10 cellular contexts compared by ENCODE assay signal in the genomic region with DNA sequence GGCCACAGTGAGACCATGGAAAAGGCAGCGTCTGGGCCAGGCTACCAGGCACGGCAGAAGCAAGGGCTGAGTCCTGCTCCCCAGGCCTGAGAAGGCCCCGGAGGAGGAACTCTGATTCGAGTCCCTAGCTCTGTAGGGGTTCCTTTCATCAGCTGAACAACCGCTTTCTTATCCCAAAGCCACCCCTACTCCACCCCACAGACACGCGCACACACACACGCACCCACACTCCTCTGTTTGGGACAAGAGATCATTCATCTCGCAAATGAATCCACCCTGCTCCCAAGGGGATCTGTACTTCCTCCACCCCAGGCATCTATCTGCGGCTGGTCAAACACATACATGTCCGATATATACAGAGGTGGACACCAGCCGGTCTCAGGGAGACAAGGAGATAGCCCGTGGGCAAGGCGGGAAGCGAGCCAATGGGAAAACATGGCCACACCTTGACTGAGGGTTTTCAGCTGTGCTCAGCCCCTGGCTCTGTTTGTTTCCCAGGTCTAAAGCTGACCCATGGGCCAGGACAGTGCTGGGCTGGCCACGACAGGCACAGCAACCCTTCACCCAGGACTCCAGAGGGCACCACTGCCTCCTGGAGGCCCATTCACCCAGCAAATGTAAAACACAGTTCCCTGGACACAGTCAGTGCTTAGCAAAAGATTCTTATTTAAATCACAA. TPM values are rescaled to one million over a fixed set of nuclear protein-coding genes. Genes with fewer than 3 reads are reported as not detected.
DNase-seq lines count a peak whose midpoint lies in the region; ATAC-seq, FAIRE-seq and TF ChIP-seq lines count a peak whose summit lies in the region.
"Had no signal": no experiment of that assay in that cellular context is flagged by ENCODE, and none has a peak within 500 bp of the region (broad histone marks: within the 10 kb centered on the region; RNA-seq: fewer than 3 reads in every experiment).

No MANE protein-coding gene starts in this region.

- H3K27ac Mint-ChIP-seq in GM23338 = no peak overlapping the region
- H3K27ac Mint-ChIP-seq: dendritic cell treated with granulocyte-macrophage colony-stimulating factor and Interleukin-4, amounts not matched to agents 40 ng/mL and 50 ng/mL, for 4 days had no signal

- no peak overlapping the region for H3K14ac ChIP-seq in trophoblast cell (ENCODE audit: low read length)

- H2BK12ac ChIP-seq in trophoblast cell (ENCODE audit: low read length) = no peak overlapping the region

- no peaks in the 10 kb centered on the region for H3K9me2 ChIP-seq in GM23338 (ENCODE audit: insufficient read depth)

- DNase-seq in GM23338 (ENCODE audit: low spot score) = no peak
- DNase-seq in ascending aorta (ENCODE audit: low spot score in 2 of 2) = no peak
- no peak for DNase-seq in kidney
- DNase-seq in smooth muscle cell (lab: John Stamatoyannopoulos, UW; ENCODE audit: unreplicated experiment) = no peak
- DNase-seq in cerebellar nuclear complex (lab: John Stamatoyannopoulos, UW) = no peak
- no peak for DNase-seq in trophoblast cell
- DNase-seq: RPMI8226 had no signal

- no peak overlapping the region for H3K4me3 Mint-ChIP-seq in GM23338
- H3K4me3 Mint-ChIP-seq: dendritic cell treated with granulocyte-macrophage colony-stimulating factor and Interleukin-4, amounts not matched to agents 40 ng/mL and 50 ng/mL, for 4 days had no signal

- H3K4me1 ChIP-seq in GM23338 (ENCODE audit: insufficient read depth) (no peaks in the 10 kb centered on the region; the same call in 1 of the 2 replicates), ascending aorta (peaks cover 23 to 72% of the 10 kb centered on the region in 2 donors), kidney (ENCODE audit: control insufficient read depth in 1 of 2, insufficient read depth in 1 of 2, low read depth in 1 of 2, low read length in 2 of 2) (peaks cover 0 to 30% of the 10 kb centered on the region in 2 donors), smooth muscle cell (ENCODE audit: low read depth) (peaks cover 21% of the 10 kb centered on the region), trophoblast cell (ENCODE audit: control insufficient read depth in 1 of 2, insufficient read depth in 2 of 2, low read length in 2 of 2) (peaks cover 25 to 27% of the 10 kb centered on the region in 2 experiments)

- H3K18ac ChIP-seq in trophoblast cell (ENCODE audit: low read length) = no peak overlapping the region

- H4K20me1 ChIP-seq in GM23338 (replicated peaks; ENCODE audit: insufficient read depth) (no peaks in the 10 kb centered on the region; the same call in 1 of the 2 replicates), smooth muscle cell (ENCODE audit: low read depth) (peaks cover 81% of the 10 kb centered on the region)

- no peak overlapping the region for H4K12ac ChIP-seq in trophoblast cell (ENCODE audit: low read depth, low read length)

- H4K8ac ChIP-seq in trophoblast cell (ENCODE audit: low read depth, low read length) = no peak overlapping the region

- H3K79me2 ChIP-seq in GM23338 (replicated peaks; ENCODE audit: insufficient read depth) = no peaks in the 10 kb centered on the region
- peaks cover 87% of the 10 kb centered on the region for H3K79me2 ChIP-seq in smooth muscle cell (ENCODE audit: low read depth)
- no peaks in the 10 kb centered on the region for H3K79me2 ChIP-seq in trophoblast cell (ENCODE audit: control insufficient read depth, insufficient read depth, low read length, poor library complexity)

- no peak overlapping the region for H4K91ac ChIP-seq in trophoblast cell (ENCODE audit: low read depth, low read length)

- H2BK120ac ChIP-seq in trophoblast cell (ENCODE audit: insufficient read depth, low read length, poor library complexity) = no peak overlapping the region

- no peaks in the 10 kb centered on the region for H3K36me3 Mint-ChIP-seq in GM23338 (ENCODE audit: low read depth)

- H3K27me3 Mint-ChIP-seq in GM23338 (ENCODE audit: insufficient read depth, low read depth, poor library complexity) = peaks cover 6% of the 10 kb centered on the region

- H3K4me2 ChIP-seq in GM23338 = no peak overlapping the region
- H3K4me2 ChIP-seq in smooth muscle cell = no peak overlapping the region
- H3K4me2 ChIP-seq in trophoblast cell (ENCODE audit: low read length) = no peak overlapping the region

- WGBS in smooth muscle cell (ENCODE audit: low lambda C conversion rate) = 79% methylated on average over 16 of the region's 16 CpGs
- WGBS in trophoblast cell (ENCODE audit: extremely low coverage, insufficient coverage, insufficient read length) = no CpG with 5 or more reads among the region's 16 CpGs

- H3F3A ChIP-seq in GM23338 (replicated peaks; ENCODE audit: low read depth) = no peaks in the 10 kb centered on the region
- H3F3A ChIP-seq in smooth muscle cell (ENCODE audit: low read depth) = no peaks in the 10 kb centered on the region

- FAIRE-seq in kidney (lab: Jason Lieb, UNC) = no peak

- H2AK5ac ChIP-seq in trophoblast cell (ENCODE audit: low read length) = no peak overlapping the region

- no peak overlapping the region for H3K9ac ChIP-seq in kidney (ENCODE audit: low read length in 2 of 2)
- no peak overlapping the region for H3K9ac ChIP-seq in smooth muscle cell (ENCODE audit: low read depth)
- no peak overlapping the region for H3K9ac ChIP-seq in trophoblast cell (ENCODE audit: low read length)

- no peak overlapping the region for H2AFZ ChIP-seq in GM23338
- H2AFZ ChIP-seq in smooth muscle cell (ENCODE audit: low read depth) = no peak overlapping the region
- H2AFZ ChIP-seq in trophoblast cell (ENCODE audit: insufficient read depth, low read length, poor library complexity) = no peak overlapping the region

- peaks cover 3% of the 10 kb centered on the region for H3K79me1 ChIP-seq in trophoblast cell (ENCODE audit: low read length)

- ATAC-seq in GM23338 (peak; percentile 54), HG02610 (IDR thresholded peaks at IDR 0.05; ENCODE audit: unreplicated experiment) (no peak), GM18520 (IDR thresholded peaks at IDR 0.05; ENCODE audit: unreplicated experiment) (no peak)

- H3K4ac ChIP-seq in trophoblast cell (ENCODE audit: low read depth, low read length) = no peak overlapping the region

- H3K23ac ChIP-seq in trophoblast cell (ENCODE audit: low read length) = no peak overlapping the region

- H3K27ac ChIP-seq in GM23338 (ENCODE audit: low read depth) (no peak overlapping the region), ascending aorta (peak overlapping the region; percentile 83 to 93), kidney (ENCODE audit: low read depth in 2 of 2, low read length in 2 of 2) (no peak overlapping the region), smooth muscle cell (ENCODE audit: low read depth) (peak overlapping the region; percentile 90), trophoblast cell (ENCODE audit: low read depth, low read length) (no peak overlapping the region)

- H2BK5ac ChIP-seq in trophoblast cell (ENCODE audit: low read depth, low read length, poor library complexity) = no peak overlapping the region

- intact Hi-C loops in ascending aorta (cut with DNase I) (loop anchor here (2.0 kb wide), 1 partner anchor 29 kb away; no protein-coding TSS in a partner anchor), kidney (cut with DNase I) (no loop called here)

- H3K9me3 ChIP-seq in ascending aorta = no peaks in the 10 kb centered on the region
- H3K9me3 ChIP-seq in kidney (ENCODE audit: control insufficient read depth in 1 of 2, low read length in 2 of 2) = no peaks in the 10 kb centered on the region
- H3K9me3 ChIP-seq in smooth muscle cell (replicated peaks; ENCODE audit: low read depth) = no peaks in the 10 kb centered on the region
- no peaks in the 10 kb centered on the region for H3K9me3 ChIP-seq in trophoblast cell (ENCODE audit: insufficient read depth, low read depth, low read length)

- H3K27me3 ChIP-seq in GM23338 (ENCODE audit: insufficient read depth) (peaks cover 2% of the 10 kb centered on the region; the same call in 1 of the 2 replicates), ascending aorta (no peaks in the 10 kb centered on the region), smooth muscle cell (ENCODE audit: low read depth) (no peaks in the 10 kb centered on the region), trophoblast cell (ENCODE audit: insufficient read depth, low read length) (no peaks in the 10 kb centered on the region)

- H3K4me1 Mint-ChIP-seq in GM23338 = peaks cover 23% of the 10 kb centered on the region

- TF ChIP-seq CTCF in GM23338 (conservative IDR thresholded peaks at IDR 0.05; ENCODE audit: low read depth in 2 of 2) = peak; percentile 40 to 56
- TF ChIP-seq CTCF in ascending aorta (IDR thresholded peaks at IDR 0.05) = peak in 2 of 3 experiments; percentile 24 to 33
- peak; percentile 2 for TF ChIP-seq CTCF in kidney (IDR thresholded peaks at IDR 0.05; ENCODE audit: borderline replicate concordance, extremely low read depth, insufficient read depth)
- no peak for TF ChIP-seq CTCF in smooth muscle cell (IDR thresholded peaks at IDR 0.05; ENCODE audit: borderline replicate concordance, insufficient read depth, poor library complexity, severe bottlenecking)

- no peak overlapping the region for H3K4me3 ChIP-seq in GM23338
- H3K4me3 ChIP-seq in ascending aorta = no peak overlapping the region
- no peak overlapping the region for H3K4me3 ChIP-seq in kidney (ENCODE audit: low read length in 2 of 2)
- H3K4me3 ChIP-seq in smooth muscle cell = no peak overlapping the region
- no peak overlapping the region for H3K4me3 ChIP-seq in trophoblast cell (ENCODE audit: low read depth, low read length)

- no peaks in the 10 kb centered on the region for H3K9me3 Mint-ChIP-seq in GM23338
- H3K9me3 Mint-ChIP-seq: dendritic cell treated with granulocyte-macrophage colony-stimulating factor and Interleukin-4, amounts not matched to agents 40 ng/mL and 50 ng/mL, for 4 days had no signal

- H3K36me3 ChIP-seq in GM23338 (ENCODE audit: insufficient read depth) = no peaks in the 10 kb centered on the region
- H3K36me3 ChIP-seq in ascending aorta = no peaks in the 10 kb centered on the region
- no peaks in the 10 kb centered on the region for H3K36me3 ChIP-seq in kidney (ENCODE audit: control insufficient read depth in 1 of 2, insufficient read depth in 2 of 2, low read length in 2 of 2)
- H3K36me3 ChIP-seq in smooth muscle cell (ENCODE audit: low read depth) = no peaks in the 10 kb centered on the region
- H3K36me3 ChIP-seq in trophoblast cell (ENCODE audit: control insufficient read depth in 1 of 2, insufficient read depth in 2 of 2, low read length in 2 of 2) = no peaks in the 10 kb centered on the region

TF ChIP-seq in GM23338, 12 proteins besides CTCF, POLR2A, EP300 and RAD21 (continues in another document):
- TF ChIP-seq ZNF331 (CRISPR knock-in tag; IDR thresholded peaks at IDR 0.05; ENCODE audit: low read depth) (no peak), STAT1 (IDR thresholded peaks at IDR 0.05; ENCODE audit: unreplicated experiment) (no peak), POLR2AphosphoS5 (IDR thresholded peaks at IDR 0.05; ENCODE audit: low read depth) (no peak), NANOG (IDR thresholded peaks at IDR 0.05; ENCODE audit: borderline replicate concordance) (no peak), JUNB (IDR thresholded peaks at IDR 0.05; ENCODE audit: unreplicated experiment) (no peak)

RNA-seq across cellular contexts. Expression of a gene that starts 7.3 kb away (rescaled TPM):
- total RNA-seq in GM23338 (2014; rRNA removed; shearing (Covaris generic)) = 7.2 and 10.1 TPM in 2 replicates
- polyA plus RNA-seq in GM23338 (2016; fragmentation: Nextera tagmentation; extraction: Ambion mirVana) (2.0 and 2.9 TPM in 2 replicates), kidney (ENCODE audit: insufficient read depth, low read depth, low replicate concordance) (8.4 TPM), smooth muscle cell (30.6 and 52.1 TPM in 2 replicates)
- total RNA-seq in ascending aorta (180 TPM), kidney (21.3 TPM), smooth muscle cell (21.9 and 28.0 TPM in 2 replicates)
- 2.8 and 3.0 TPM in 2 replicates for polyA plus RNA-seq in trophoblast cell (2013)

Comparison
In these comparisons a context has a peak if more than half of its experiments do, and no peak if none do; other contexts are left out.
1. H3K27ac ChIP-seq: peak in ascending aorta (2 of 2) and smooth muscle cell (single experiment); none in GM23338 (single experiment), kidney (0 of 2) and trophoblast cell (single experiment).